9 cellular contexts compared by ENCODE assay signal in genomic region chr1:24946861-24947658, GRCh38. TPM values are rescaled to one million over a fixed set of nuclear protein-coding genes. Genes with fewer than 3 reads are reported as not detected.
DNase-seq lines count a peak whose midpoint lies in the region; ATAC-seq, FAIRE-seq and TF ChIP-seq lines count a peak whose summit lies in the region.
"Had no signal": no experiment of that assay in that cellular context is flagged by ENCODE, and none has a peak within 500 bp of the region (broad histone marks: within the 10 kb centered on the region; RNA-seq: fewer than 3 reads in every experiment).

No MANE protein-coding gene starts in this region.

- DNase-seq in ACHN, result peak; percentile 8
- peak; percentile 96 for DNase-seq in RCC 7860 (ENCODE audit: low spot score)
- DNase-seq in NCI-H2029 (lab: John Stamatoyannopoulos, UW), result no peak
- no peak for DNase-seq in SJCRH30
- DNase-seq in progenitor cell of endocrine pancreas (ENCODE audit: low spot score, unreplicated experiment), result no peak
- no peak for DNase-seq in stimulated activated CD4-positive, alpha-beta T cell treated with anti-CD3 and anti-CD28 coated beads, Interleukin-4, amount 100 ng/mL, for 4 hours
- DNase-seq: DND-41 had no signal

- TF ChIP-seq POLR2A in GM18526 (IDR thresholded peaks at IDR 0.05; ENCODE audit: extremely low read depth, insufficient read length), result peak; percentile 15

- H3K36me3 ChIP-seq in SJCRH30, result no peaks in the 10 kb centered on the region

- no peaks in the 10 kb centered on the region for H3K4me1 ChIP-seq in SJCRH30

- H3K36me3 Mint-ChIP-seq in progenitor cell of endocrine pancreas (ENCODE audit: insufficient read depth), result no peaks in the 10 kb centered on the region

- no peak for TF ChIP-seq CTCF in progenitor cell of endocrine pancreas (IDR thresholded peaks at IDR 0.05; ENCODE audit: unreplicated experiment)

- peaks cover 13% of the 10 kb centered on the region for H3K27me3 Mint-ChIP-seq in progenitor cell of endocrine pancreas

- H3K4me1 Mint-ChIP-seq in progenitor cell of endocrine pancreas (ENCODE audit: low read depth), result no peaks in the 10 kb centered on the region

- H3K4me3 ChIP-seq in SJCRH30, result no peak overlapping the region

- H3K9me3 Mint-ChIP-seq in progenitor cell of endocrine pancreas (ENCODE audit: low read depth), result no peaks in the 10 kb centered on the region

- ATAC-seq in HG02759 (IDR thresholded peaks at IDR 0.05; ENCODE audit: unreplicated experiment), result peak; percentile 84

- peaks cover 40% of the 10 kb centered on the region for H3K27me3 ChIP-seq in SJCRH30

- H3K27ac ChIP-seq in SJCRH30, result no peak overlapping the region

- peak; percentile 98 for FAIRE-seq in RCC 7860 (lab: Jason Lieb, UNC)

- H3K4me3 Mint-ChIP-seq in progenitor cell of endocrine pancreas (ENCODE audit: low read depth), result no peak overlapping the region

- no peaks in the 10 kb centered on the region for H3K9me3 ChIP-seq in SJCRH30 (replicated peaks)

- H3K27ac Mint-ChIP-seq in progenitor cell of endocrine pancreas, result no peak overlapping the region

- in situ Hi-C loops in ACHN (cut with HindIII; ENCODE audit: low pct_ligation_motif_present, low pct_unique_long_range_greater_than_20kb, low sequenced_read_pairs), result no loop called here

RNA-seq across cellular contexts. Expression of gene RUNX3, which starts 17.0 kb away (rescaled TPM):
- 0.02 TPM in 1 of 2 replicates, not detected in the other for total RNA-seq in SJCRH30 (2014; rRNA removed; shearing (Covaris generic))
- 0.07 TPM in 1 of 2 replicates, not detected in the other for total RNA-seq in progenitor cell of endocrine pancreas

Comparison
In these comparisons a context has a peak if more than half of its experiments do, and no peak if none do; other contexts are left out.
1. DNase-seq: peak in ACHN (single experiment) and RCC 7860 (single experiment); none in NCI-H2029 (single experiment), SJCRH30 (0 of 2), progenitor cell of endocrine pancreas (single experiment) and stimulated activated CD4-positive, alpha-beta T cell treated with anti-CD3 and anti-CD28 coated beads, Interleukin-4, amount 100 ng/mL, for 4 hours (0 of 2).